11 cellular contexts compared by ENCODE assay signal in the genomic region with DNA sequence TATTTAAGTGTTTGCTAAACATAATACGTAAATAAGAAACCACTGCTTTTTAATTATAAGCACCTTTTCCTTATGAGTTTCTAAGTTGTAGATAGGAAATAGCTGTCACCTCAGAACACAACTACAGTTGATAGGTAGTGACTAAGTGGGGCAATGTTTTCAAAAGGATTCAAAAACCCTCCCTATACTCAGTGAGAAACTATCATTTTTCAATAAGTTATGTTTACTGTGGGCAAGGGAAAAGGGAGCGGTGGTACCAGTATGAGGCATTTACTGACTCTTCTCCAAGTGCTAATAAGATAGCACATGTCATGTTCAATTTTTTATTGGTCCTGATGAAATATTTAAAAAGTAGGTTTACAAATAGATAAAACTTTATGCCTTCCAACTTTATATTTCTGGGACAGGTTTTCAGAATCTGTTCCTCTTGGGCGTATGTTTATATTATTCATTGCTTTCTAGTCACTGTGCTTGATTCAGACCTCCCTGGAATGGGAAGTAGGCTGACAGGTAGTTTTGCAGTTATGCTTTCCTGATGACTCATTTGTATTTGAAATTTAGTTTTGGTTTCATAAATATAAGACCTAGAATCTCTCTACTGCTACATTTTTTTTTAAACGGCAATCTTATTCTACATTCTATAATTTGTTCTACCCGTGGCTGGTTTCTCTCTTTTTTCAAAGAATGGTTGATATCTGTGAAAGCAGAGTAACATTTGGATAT.
A peak's percentile ranks its signal among the peaks of the same experiment; 100 is the strongest.
DNase-seq lines count a peak whose midpoint lies in the region; ATAC-seq, FAIRE-seq and TF ChIP-seq lines count a peak whose summit lies in the region.
"Had no signal": no experiment of that assay in that cellular context is flagged by ENCODE, and none has a peak within 500 bp of the region (broad histone marks: within the 10 kb centered on the region; RNA-seq: fewer than 3 reads in every experiment).

No MANE protein-coding gene starts in this region.

- WGBS in tibial nerve, 2 donors: 68% methylated on average over 5 of the region's 5 CpGs

- no peaks in the 10 kb centered on the region for H3K9me2 ChIP-seq in MM.1S (replicated peaks; ENCODE audit: insufficient read depth, low read length)

- H2AFZ ChIP-seq in ACC112 (ENCODE audit: low read length, unreplicated experiment) (peak overlapping the region; percentile 21), MM.1S (ENCODE audit: low read length) (peak overlapping the region; percentile 57; the same call in 1 of the 2 replicates)

- ATAC-seq in HG02840 (IDR thresholded peaks at IDR 0.05; ENCODE audit: low FRiP score, unreplicated experiment): peak; percentile 91

- TF ChIP-seq CTCF in MM.1S (IDR thresholded peaks at IDR 0.05; ENCODE audit: low read length) (no peak), tibial nerve (IDR thresholded peaks at IDR 0.05) (no peak)

- DNase-seq in GM19239 (ENCODE audit: insufficient read length, low spot score): peak; percentile 9
- peak; percentile 48 for DNase-seq in MM.1S
- DNase-seq in AG20443 (ENCODE audit: low spot score): no peak
- DNase-seq in tibial nerve (ENCODE audit: low spot score in 2 of 2): no peak
- no peak for DNase-seq in LoVo (ENCODE audit: low spot score)
- DNase-seq in NCI-H2107 (lab: John Stamatoyannopoulos, UW): no peak
- DNase-seq: activated CD4-positive, alpha-beta T cell treated with anti-CD3 and anti-CD28 coated beads, Interleukin-2, amount 50 U/mL, for 1 hour; transverse colon had no signal

- peaks cover 4% of the 10 kb centered on the region; the same call in 1 of the 2 replicates for H3F3A ChIP-seq in MM.1S (ENCODE audit: insufficient read depth, low read length)

- peak; percentile 75 for FAIRE-seq in GM19239 (lab: Jason Lieb, UNC)

- H3K27ac ChIP-seq in ACC112 (ENCODE audit: low read depth, low read length) (no peak overlapping the region), MM.1S (ENCODE audit: low read length) (peak overlapping the region; percentile 40; the same call in 1 of the 2 replicates), tibial nerve (no peak overlapping the region)
- H3K27ac ChIP-seq: BLaER1 treated with 17β-estradiol and CSF1 and Interleukin-3, amounts not matched to agents 10 nM and 100 nM; transverse colon had no signal

- H3K27me3 ChIP-seq in ACC112 (ENCODE audit: insufficient read depth, low read length): no peaks in the 10 kb centered on the region
- no peaks in the 10 kb centered on the region for H3K27me3 ChIP-seq in MM.1S (replicated peaks; ENCODE audit: insufficient read depth, low read length)
- no peaks in the 10 kb centered on the region for H3K27me3 ChIP-seq in tibial nerve
- H3K27me3 ChIP-seq: BLaER1 treated with 17β-estradiol and CSF1 and Interleukin-3, amounts not matched to agents 10 nM and 100 nM; transverse colon had no signal

- peak overlapping the region; percentile 70 for H3K4me2 ChIP-seq in MM.1S (ENCODE audit: low read depth, low read length)
- H3K4me2 ChIP-seq: BLaER1 treated with 17β-estradiol and CSF1 and Interleukin-3, amounts not matched to agents 10 nM and 100 nM had no signal

- peaks cover 9% of the 10 kb centered on the region for H3K4me1 ChIP-seq in ACC112 (ENCODE audit: control insufficient read depth, insufficient read depth, low read length, unreplicated experiment)
- peaks cover 10% of the 10 kb centered on the region; the same call in 1 of the 2 replicates for H3K4me1 ChIP-seq in MM.1S (ENCODE audit: low read length)
- H3K4me1 ChIP-seq in tibial nerve: peaks cover 0 to 8% (median 0%) of the 10 kb centered on the region in 4 donors
- H3K4me1 ChIP-seq: transverse colon had no signal

- TF ChIP-seq POLR2A in tibial nerve (IDR thresholded peaks at IDR 0.05): no peak

- no peak overlapping the region; the same call in 1 of the 2 replicates for H3K9ac ChIP-seq in MM.1S (ENCODE audit: low read length)
- H3K9ac ChIP-seq: BLaER1 treated with 17β-estradiol and CSF1 and Interleukin-3, amounts not matched to agents 10 nM and 100 nM had no signal

- H3K4me3 ChIP-seq in ACC112 (ENCODE audit: low read depth, low read length): peak overlapping the region; percentile 51; the same call in 1 of the 2 replicates
- H3K4me3 ChIP-seq in MM.1S (ENCODE audit: low read length): peak overlapping the region; percentile 40
- H3K4me3 ChIP-seq in tibial nerve: no peak overlapping the region
- H3K4me3 ChIP-seq: BLaER1 treated with 17β-estradiol and CSF1 and Interleukin-3, amounts not matched to agents 10 nM and 100 nM; transverse colon had no signal

- TF ChIP-seq EP300 in tibial nerve (IDR thresholded peaks at IDR 0.05): no peak

- H3K9me3 ChIP-seq in MM.1S (replicated peaks; ENCODE audit: insufficient read depth, low read length) (no peaks in the 10 kb centered on the region), tibial nerve (no peaks in the 10 kb centered on the region)
- H3K9me3 ChIP-seq: BLaER1 treated with 17β-estradiol and CSF1 and Interleukin-3, amounts not matched to agents 10 nM and 100 nM; transverse colon had no signal

- H4K20me1 ChIP-seq in MM.1S (ENCODE audit: insufficient read depth, low read length): no peaks in the 10 kb centered on the region
- H4K20me1 ChIP-seq: BLaER1 treated with 17β-estradiol and CSF1 and Interleukin-3, amounts not matched to agents 10 nM and 100 nM had no signal

- H3K36me3 ChIP-seq in ACC112 (ENCODE audit: insufficient read depth, low read length) (no peaks in the 10 kb centered on the region), MM.1S (replicated peaks; ENCODE audit: insufficient read depth, low read length) (no peaks in the 10 kb centered on the region), tibial nerve (no peaks in the 10 kb centered on the region)
- H3K36me3 ChIP-seq: BLaER1 treated with 17β-estradiol and CSF1 and Interleukin-3, amounts not matched to agents 10 nM and 100 nM; transverse colon had no signal

- H3K79me2 ChIP-seq in ACC112 (ENCODE audit: control insufficient read depth, insufficient read depth, low read length, unreplicated experiment): no peaks in the 10 kb centered on the region
- no peaks in the 10 kb centered on the region for H3K79me2 ChIP-seq in MM.1S (ENCODE audit: low read length)

Comparison
In these comparisons a context has a peak if more than half of its experiments do, and no peak if none do; other contexts are left out.
1. H3K4me3 ChIP-seq: peak in ACC112 (single experiment) and MM.1S (single experiment); none in tibial nerve (0 of 4).
2. DNase-seq: peak in GM19239 (single experiment) and MM.1S (single experiment); none in AG20443 (single experiment), tibial nerve (0 of 2), LoVo (single experiment) and NCI-H2107 (single experiment).